Comparison of ENCODE assay signal across 2 cellular contexts in the genomic region with DNA sequence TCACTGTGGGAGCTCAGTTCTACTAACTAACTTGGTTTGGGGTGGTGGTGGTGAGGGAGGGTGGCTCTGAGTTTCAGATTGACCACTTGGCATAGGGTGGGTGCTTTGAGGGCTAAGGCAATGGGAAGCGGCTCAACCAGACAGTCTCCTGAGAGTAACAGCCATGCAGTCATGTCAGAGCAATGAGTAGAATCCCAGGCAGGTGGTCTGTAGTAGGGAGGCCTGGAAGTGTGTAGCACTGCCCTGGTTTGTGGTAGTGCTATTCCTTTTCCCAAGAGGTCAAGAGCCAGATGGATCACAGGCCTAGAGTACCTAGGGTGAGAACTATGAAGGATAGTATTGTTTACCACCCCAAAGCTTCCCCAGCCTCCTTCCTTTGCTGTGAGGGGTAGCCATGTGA.
TF ChIP-seq lines count a peak whose summit lies in the region.

No MANE protein-coding gene starts in this region.

TF ChIP-seq in GM23338, 12 proteins besides CTCF, POLR2A, EP300 and RAD21:
- TF ChIP-seq POLR2AphosphoS5 (IDR thresholded peaks at IDR 0.05; ENCODE audit: low read depth) (no peak), ZNF331 (CRISPR knock-in tag; IDR thresholded peaks at IDR 0.05; ENCODE audit: low read depth) (no peak), EZH2phosphoT487 (IDR thresholded peaks at IDR 0.05; ENCODE audit: unreplicated experiment) (no peak), STAT1 (IDR thresholded peaks at IDR 0.05; ENCODE audit: unreplicated experiment) (no peak), NANOG (IDR thresholded peaks at IDR 0.05; ENCODE audit: borderline replicate concordance) (no peak), JUNB (IDR thresholded peaks at IDR 0.05; ENCODE audit: unreplicated experiment) (no peak), ZNF462 (CRISPR knock-in tag; IDR thresholded peaks at IDR 0.05) (no peak), CREB1 (CRISPR knock-in tag; IDR thresholded peaks at IDR 0.05; ENCODE audit: low read depth) (no peak), EZH2 (IDR thresholded peaks at IDR 0.05; ENCODE audit: low read depth, unreplicated experiment) (no peak), ZNF114 (CRISPR knock-in tag; IDR thresholded peaks at IDR 0.05) (no peak)

TF ChIP-seq in H1, 55 proteins besides CTCF, POLR2A, EP300 and RAD21:
- TF ChIP-seq EGR1 (IDR thresholded peaks at IDR 0.05; ENCODE audit: borderline replicate concordance, low read depth, low read length) (no peak), HDAC6 (IDR thresholded peaks at IDR 0.05; ENCODE audit: low read depth, low read length) (no peak), GABPA (IDR thresholded peaks at IDR 0.05; ENCODE audit: borderline replicate concordance, insufficient read depth, low read length) (no peak), ASH2L (IDR thresholded peaks at IDR 0.05; ENCODE audit: low read length) (no peak), KDM1A (IDR thresholded peaks at IDR 0.05; ENCODE audit: borderline replicate concordance, low read length) (no peak), SRF (IDR thresholded peaks at IDR 0.05; ENCODE audit: low read depth, low read length) (no peak), ZNF274 (IDR thresholded peaks at IDR 0.05; ENCODE audit: borderline replicate concordance, extremely low read depth, low read length) (no peak), RXRA (IDR thresholded peaks at IDR 0.05; ENCODE audit: insufficient read depth, low read depth, low read length) (no peak), CREB1 (IDR thresholded peaks at IDR 0.05) (no peak), TEAD4 (IDR thresholded peaks at IDR 0.05; ENCODE audit: low read depth, low read length) (no peak), TAF7 (optimal IDR thresholded peaks at IDR 0.05; ENCODE audit: borderline replicate concordance, low read depth, low read length) (no peak), SIRT6 (IDR thresholded peaks at IDR 0.05; ENCODE audit: low read length) (no peak), RFX5 (IDR thresholded peaks at IDR 0.05; ENCODE audit: borderline replicate concordance, low read depth, low read length) (no peak), TAF1 (IDR thresholded peaks at IDR 0.05; ENCODE audit: low read depth, low read length) (no peak)
- TF ChIP-seq, protein P1, sequence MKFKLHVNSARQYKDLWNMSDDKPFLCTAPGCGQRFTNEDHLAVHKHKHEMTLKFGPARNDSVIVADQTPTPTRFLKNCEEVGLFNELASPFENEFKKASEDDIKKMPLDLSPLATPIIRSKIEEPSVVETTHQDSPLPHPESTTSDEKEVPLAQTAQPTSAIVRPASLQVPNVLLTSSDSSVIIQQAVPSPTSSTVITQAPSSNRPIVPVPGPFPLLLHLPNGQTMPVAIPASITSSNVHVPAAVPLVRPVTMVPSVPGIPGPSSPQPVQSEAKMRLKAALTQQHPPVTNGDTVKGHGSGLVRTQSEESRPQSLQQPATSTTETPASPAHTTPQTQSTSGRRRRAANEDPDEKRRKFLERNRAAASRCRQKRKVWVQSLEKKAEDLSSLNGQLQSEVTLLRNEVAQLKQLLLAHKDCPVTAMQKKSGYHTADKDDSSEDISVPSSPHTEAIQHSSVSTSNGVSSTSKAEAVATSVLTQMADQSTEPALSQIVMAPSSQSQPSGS (IDR thresholded peaks at IDR 0.05; ENCODE audit: low read length), result no peak
- TF ChIP-seq, protein P2, sequence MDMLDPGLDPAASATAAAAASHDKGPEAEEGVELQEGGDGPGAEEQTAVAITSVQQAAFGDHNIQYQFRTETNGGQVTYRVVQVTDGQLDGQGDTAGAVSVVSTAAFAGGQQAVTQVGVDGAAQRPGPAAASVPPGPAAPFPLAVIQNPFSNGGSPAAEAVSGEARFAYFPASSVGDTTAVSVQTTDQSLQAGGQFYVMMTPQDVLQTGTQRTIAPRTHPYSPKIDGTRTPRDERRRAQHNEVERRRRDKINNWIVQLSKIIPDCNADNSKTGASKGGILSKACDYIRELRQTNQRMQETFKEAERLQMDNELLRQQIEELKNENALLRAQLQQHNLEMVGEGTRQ (IDR thresholded peaks at IDR 0.05; ENCODE audit: low read length), result no peak
